19 cellular contexts compared by ENCODE assay signal in genomic region chr7:42596737-42597136, GRCh38.
"Had no signal": no experiment of that assay in that cellular context is flagged by ENCODE, and none has a peak within 500 bp of the region (broad histone marks: within the 10 kb centered on the region; RNA-seq: fewer than 3 reads in every experiment).

No MANE protein-coding gene starts in this region.

- H3K27me3 ChIP-seq: MG63, SJSA1 had no signal

- DNase-seq: KBM-7, MG63, NCI-H1092 treated with DMSO at 0.1 percent for 48 hours, NCI-H1436, NCI-H187, NCI-H2029, NCI-H2081 treated with DMSO at 0.1 percent for 48 hours, NCI-H2171, NCI-H226, NCI-H446, NCI-H510A, NCI-H524 treated with DMSO at 0.1 percent for 48 hours, NCI-H69, NCI-H774, PC-3, Right ventricle myocardium superior, SIG-M5 had no signal

- H3K27ac ChIP-seq: SJSA1, SK-N-MC had no signal

- H3K36me3 ChIP-seq: MG63, SJSA1 had no signal

- H3K4me3 ChIP-seq: MG63, SJSA1, SK-N-MC had no signal

- H3K4me1 ChIP-seq: SJSA1 had no signal
